In genomic region chr12:24952389-24952788, GRCh38 we compare ENCODE assay signal across 15 cellular contexts.
"Had no signal": no experiment of that assay in that cellular context is flagged by ENCODE, and none has a peak within 500 bp of the region (broad histone marks: within the 10 kb centered on the region; RNA-seq: fewer than 3 reads in every experiment).

No MANE protein-coding gene starts in this region.

- H3K36me3 ChIP-seq: esophagus squamous epithelium, left lung, pancreas, stomach, thoracic aorta had no signal

- H3K4me3 Mint-ChIP-seq: activated CD4-positive, alpha-beta memory T cell treated with anti-CD3 and anti-CD28 coated beads, Interleukin-2, amount 10 ng/mL, durations not matched to agents 7 days and 5 days; activated T-cell treated with anti-CD3 and anti-CD28 coated beads, Interleukin-2, amount 50 U/mL, for 72 hours had no signal

- H3K27ac Mint-ChIP-seq: activated CD4-positive, alpha-beta memory T cell treated with anti-CD3 and anti-CD28 coated beads, Interleukin-2, amount 10 ng/mL, durations not matched to agents 7 days and 5 days; activated T-cell treated with anti-CD3 and anti-CD28 coated beads, Interleukin-2, amount 50 U/mL, for 72 hours had no signal

- H3K27ac ChIP-seq: esophagus squamous epithelium, left lung, pancreas, stomach, thoracic aorta had no signal

- H3K27me3 ChIP-seq: pancreas had no signal

- H3K4me3 ChIP-seq: esophagus squamous epithelium, left lung, pancreas, stomach, thoracic aorta had no signal

- FAIRE-seq: colon, pancreas, urothelium cell line had no signal

- H3K9me3 Mint-ChIP-seq: activated CD4-positive, alpha-beta memory T cell treated with anti-CD3 and anti-CD28 coated beads, Interleukin-2, amount 10 ng/mL, durations not matched to agents 7 days and 5 days; activated T-cell treated with anti-CD3 and anti-CD28 coated beads, Interleukin-2, amount 50 U/mL, for 72 hours; memory B cell had no signal

- ATAC-seq: activated T-cell treated with anti-CD3 and anti-CD28 coated beads, Interleukin-2, amount 50 U/mL, for 72 hours; left lung; pancreas had no signal

- H3K9me3 ChIP-seq: esophagus squamous epithelium, left lung, pancreas, stomach, thoracic aorta had no signal

- DNase-seq: activated CD4-positive, alpha-beta memory T cell treated with anti-CD3 and anti-CD28 coated beads, Interleukin-2, amount 10 ng/mL, durations not matched to agents 7 days and 5 days; activated CD8-positive, alpha-beta memory T cell treated with anti-CD3 and anti-CD28 coated beads, Interleukin-2, amount 50 U/mL, for 4 hours; activated gamma-delta T cell treated with Interleukin-2 at 50 U/mL for 16 hours; activated T-cell treated with anti-CD3 and anti-CD28 coated beads, Interleukin-2, amount 50 U/mL, for 72 hours; esophagus squamous epithelium; foreskin fibroblast; left lung; pancreas; stimulated activated CD4-positive, alpha-beta T cell treated with anti-CD3 and anti-CD28 coated beads, Interleukin-4, amount 100 ng/mL, for 1 hour; stimulated activated CD8-positive, alpha-beta memory T cell treated with anti-CD3 and anti-CD28 coated beads, Interleukin-4, amount 100 ng/mL, for 48 hours; stomach had no signal

- H3K36me3 Mint-ChIP-seq: memory B cell had no signal
